In genomic region chr13:110110783-110111182, GRCh38 we compare ENCODE assay signal across 33 cellular contexts.
"Had no signal": no experiment of that assay in that cellular context is flagged by ENCODE, and none has a peak within 500 bp of the region (broad histone marks: within the 10 kb centered on the region; RNA-seq: fewer than 3 reads in every experiment).

No MANE protein-coding gene starts in this region.

- H3K36me3 Mint-ChIP-seq: activated naive CD4-positive, alpha-beta T cell treated with anti-CD3 and anti-CD28 coated beads, Interleukin-2, amount 50 U/mL, for 72 hours; activated naive CD8-positive, alpha-beta T cell treated with anti-CD3 and anti-CD28 coated beads, Interleukin-2, amount 10 ng/mL, durations not matched to agents 7 days and 5 days; brain had no signal

- DNase-seq: activated B cell treated with CpG ODN at 0.5 μM for 24 hours; activated CD4-positive, alpha-beta T cell treated with anti-CD3 and anti-CD28 coated beads for 48 hours; activated CD4-positive, alpha-beta T cell treated with anti-CD3 and anti-CD28 coated beads, Interleukin-2, amount 50 U/mL, for 1 hour; activated CD4-positive, alpha-beta T cell treated with anti-CD3 and anti-CD28 coated beads, Interleukin-2, amount 50 U/mL, for 48 hours; activated CD8-positive, alpha-beta memory T cell treated with anti-CD3 and anti-CD28 coated beads for 24 hours; activated CD8-positive, alpha-beta T cell treated with anti-CD3 and anti-CD28 coated beads for 36 hours; activated effector memory CD4-positive, alpha-beta T cell treated with Interleukin-2 at 50 U/mL for 16 hours; activated gamma-delta T cell treated with Interleukin-2 at 50 U/mL for 16 hours; activated naive CD4-positive, alpha-beta T cell treated with anti-CD3 and anti-CD28 coated beads for 36 hours; activated naive CD8-positive, alpha-beta T cell treated with anti-CD3 and anti-CD28 coated beads, Interleukin-2, amount 10 ng/mL, durations not matched to agents 7 days and 5 days; activated T-cell treated with anti-CD3 and anti-CD28 coated beads, Interleukin-2, amount 50 U/mL, for 4 hours; central memory CD4-positive, alpha-beta T cell; dorsolateral prefrontal cortex; effector memory CD8-positive, alpha-beta T cell; erythroblast; esophagus squamous epithelium; foreskin melanocyte; glutamatergic neuron; T-helper 1 cell; T-helper 17 cell; T1000; WERI-Rb-1 had no signal

- ATAC-seq: activated CD4-positive, CD25-positive, alpha-beta regulatory T cell treated with anti-CD3 and anti-CD28 coated beads, Interleukin-2, amount 50 U/mL, for 24 hours; activated CD8-positive, alpha-beta T cell treated with anti-CD3 and anti-CD28 coated beads for 36 hours; activated naive CD4-positive, alpha-beta T cell treated with anti-CD3 and anti-CD28 coated beads, Interleukin-2, amount 50 U/mL, for 72 hours; activated T-cell treated with anti-CD3 and anti-CD28 coated beads, Interleukin-2, amount 50 U/mL, for 4 hours; activated T-helper 17 cell treated with anti-CD3 and anti-CD28 coated beads, Interleukin-2, amount 50 U/mL, for 72 hours; effector memory CD8-positive, alpha-beta T cell; T-helper 17 cell had no signal

- H3K27ac ChIP-seq: cardiac muscle cell, WERI-Rb-1 had no signal

- H3K9me3 ChIP-seq: ascending aorta, breast epithelium, esophagus squamous epithelium, heart left ventricle had no signal

- H3K4me3 Mint-ChIP-seq: activated B cell treated with CpG ODN at 0.5 μM for 24 hours; activated CD8-positive, alpha-beta T cell treated with anti-CD3 and anti-CD28 coated beads for 36 hours; activated naive CD4-positive, alpha-beta T cell treated with anti-CD3 and anti-CD28 coated beads for 36 hours; activated naive CD8-positive, alpha-beta T cell treated with anti-CD3 and anti-CD28 coated beads, Interleukin-2, amount 10 ng/mL, durations not matched to agents 7 days and 5 days; activated T-cell treated with anti-CD3 and anti-CD28 coated beads, Interleukin-2, amount 50 U/mL, for 4 hours; activated T-helper 17 cell treated with anti-CD3 and anti-CD28 coated beads, Interleukin-2, amount 50 U/mL, for 72 hours; brain; dendritic cell treated with granulocyte-macrophage colony-stimulating factor and Interleukin-4, amounts not matched to agents 40 ng/mL and 50 ng/mL, for 4 days; effector memory CD8-positive, alpha-beta T cell; T-helper 17 cell; T-helper 2 cell treated with Interferon-gamma antibody and Interleukin-4, amounts not matched to agents 5 μg/mL and 100 μg/mL, for 36 hours had no signal

- H3K4me1 Mint-ChIP-seq: activated B cell treated with CpG ODN at 0.5 μM for 24 hours; activated naive CD8-positive, alpha-beta T cell treated with anti-CD3 and anti-CD28 coated beads, Interleukin-2, amount 10 ng/mL, durations not matched to agents 7 days and 5 days; activated T-helper 17 cell treated with anti-CD3 and anti-CD28 coated beads, Interleukin-2, amount 50 U/mL, for 72 hours; T-helper 17 cell had no signal

- H3K9me3 Mint-ChIP-seq: activated B cell treated with CpG ODN at 0.5 μM for 24 hours; activated CD8-positive, alpha-beta T cell treated with anti-CD3 and anti-CD28 coated beads for 36 hours; activated naive CD4-positive, alpha-beta T cell treated with anti-CD3 and anti-CD28 coated beads for 36 hours; activated naive CD4-positive, alpha-beta T cell treated with anti-CD3 and anti-CD28 coated beads, Interleukin-2, amount 50 U/mL, for 72 hours; activated naive CD8-positive, alpha-beta T cell treated with anti-CD3 and anti-CD28 coated beads, Interleukin-2, amount 10 ng/mL, durations not matched to agents 7 days and 5 days; activated T-cell treated with anti-CD3 and anti-CD28 coated beads, Interleukin-2, amount 50 U/mL, for 4 hours; activated T-helper 17 cell treated with anti-CD3 and anti-CD28 coated beads, Interleukin-2, amount 50 U/mL, for 72 hours; dendritic cell treated with granulocyte-macrophage colony-stimulating factor and Interleukin-4, amounts not matched to agents 40 ng/mL and 50 ng/mL, for 4 days; T-helper 2 cell treated with Interferon-gamma antibody and Interleukin-4, amounts not matched to agents 5 μg/mL and 100 μg/mL, for 36 hours had no signal

- H3K27me3 ChIP-seq: ascending aorta, breast epithelium, dorsolateral prefrontal cortex, esophagus squamous epithelium, heart left ventricle had no signal

- H3K4me1 ChIP-seq: breast epithelium had no signal

- H3K36me3 ChIP-seq: ascending aorta, breast epithelium, cardiac muscle cell, esophagus squamous epithelium, heart left ventricle, WERI-Rb-1 had no signal

- H3K27me3 Mint-ChIP-seq: brain had no signal

- H3K4me3 ChIP-seq: breast epithelium, cardiac muscle cell, coronary artery, esophagus squamous epithelium had no signal

- H3K27ac Mint-ChIP-seq: activated B cell treated with CpG ODN at 0.5 μM for 24 hours; activated CD8-positive, alpha-beta T cell treated with anti-CD3 and anti-CD28 coated beads for 36 hours; activated naive CD4-positive, alpha-beta T cell treated with anti-CD3 and anti-CD28 coated beads for 36 hours; activated naive CD4-positive, alpha-beta T cell treated with anti-CD3 and anti-CD28 coated beads, Interleukin-2, amount 50 U/mL, for 72 hours; activated naive CD8-positive, alpha-beta T cell treated with anti-CD3 and anti-CD28 coated beads, Interleukin-2, amount 10 ng/mL, durations not matched to agents 7 days and 5 days; activated T-helper 17 cell treated with anti-CD3 and anti-CD28 coated beads, Interleukin-2, amount 50 U/mL, for 72 hours; dendritic cell treated with granulocyte-macrophage colony-stimulating factor and Interleukin-4, amounts not matched to agents 40 ng/mL and 50 ng/mL, for 4 days; effector memory CD8-positive, alpha-beta T cell; T-helper 17 cell; T-helper 2 cell treated with Interferon-gamma antibody and Interleukin-4, amounts not matched to agents 5 μg/mL and 100 μg/mL, for 36 hours had no signal
